In genomic region chr6:3723966-3724365, GRCh38 we compare ENCODE assay signal across 22 cellular contexts. TPM values are rescaled to one million over a fixed set of nuclear protein-coding genes. Genes with fewer than 3 reads are reported as not detected.
DNase-seq lines count a peak whose midpoint lies in the region; ATAC-seq and TF ChIP-seq lines count a peak whose summit lies in the region.
"Had no signal": no experiment of that assay in that cellular context is flagged by ENCODE, and none has a peak within 500 bp of the region (broad histone marks: within the 10 kb centered on the region; RNA-seq: fewer than 3 reads in every experiment).

No MANE protein-coding gene starts in this region.

- no peak overlapping the region for H3K4me2 ChIP-seq in osteoblast (ENCODE audit: insufficient read depth, low read length)

- no peak overlapping the region for H3K4me3 Mint-ChIP-seq in endodermal cell
- H3K4me3 Mint-ChIP-seq: activated CD8-positive, alpha-beta T cell treated with anti-CD3 and anti-CD28 coated beads for 36 hours; activated naive CD4-positive, alpha-beta T cell treated with anti-CD3 and anti-CD28 coated beads, Interleukin-2, amount 50 U/mL, for 24 hours; central memory CD8-positive, alpha-beta T cell; natural killer cell treated with Interleukin-12 subunit alpha and Interleukin-12 subunit beta and Interleukin-15 and Interleukin-18, amount 100 ng/mL, for 72 hours had no signal

- peaks cover 31% of the 10 kb centered on the region for H3K4me1 Mint-ChIP-seq in endodermal cell
- H3K4me1 Mint-ChIP-seq: activated naive CD4-positive, alpha-beta T cell treated with anti-CD3 and anti-CD28 coated beads, Interleukin-2, amount 50 U/mL, for 24 hours; central memory CD8-positive, alpha-beta T cell had no signal

- TF ChIP-seq CTCF in endodermal cell (conservative IDR thresholded peaks at IDR 0.05) (no peak), osteoblast (IDR thresholded peaks at IDR 0.05; ENCODE audit: extremely low read depth, low read depth, low read length) (no peak), omental fat pad (IDR thresholded peaks at IDR 0.05) (no peak), right lobe of liver (IDR thresholded peaks at IDR 0.05) (no peak)

- no peaks in the 10 kb centered on the region for H3K27me3 Mint-ChIP-seq in endodermal cell (ENCODE audit: insufficient read depth)
- H3K27me3 Mint-ChIP-seq: activated CD8-positive, alpha-beta T cell treated with anti-CD3 and anti-CD28 coated beads for 36 hours had no signal

- H3K4me1 ChIP-seq in endodermal cell (ENCODE audit: control insufficient read depth, insufficient read depth, low read length) (peaks cover 3% of the 10 kb centered on the region), osteoblast (ENCODE audit: insufficient read depth, low read length) (peaks cover 33% of the 10 kb centered on the region), right lobe of liver (no peaks in the 10 kb centered on the region)

- peaks cover 7% of the 10 kb centered on the region for H3K36me3 Mint-ChIP-seq in endodermal cell (ENCODE audit: low read depth)
- H3K36me3 Mint-ChIP-seq: activated naive CD4-positive, alpha-beta T cell treated with anti-CD3 and anti-CD28 coated beads, Interleukin-2, amount 50 U/mL, for 24 hours; natural killer cell treated with Interleukin-12 subunit alpha and Interleukin-12 subunit beta and Interleukin-15 and Interleukin-18, amount 100 ng/mL, for 72 hours had no signal

- H3K79me2 ChIP-seq in osteoblast (ENCODE audit: insufficient read depth, low read length), result peaks cover 77% of the 10 kb centered on the region

- ATAC-seq in left ventricle myocardium superior, result peak; percentile 3
- no peak for ATAC-seq in Right ventricle myocardium superior (ENCODE audit: poor library complexity)
- no peak for ATAC-seq in omental fat pad (ENCODE audit: low FRiP score)
- ATAC-seq in right lobe of liver, result no peak
- ATAC-seq: activated CD8-positive, alpha-beta T cell treated with anti-CD3 and anti-CD28 coated beads for 36 hours had no signal

- H3K36me3 ChIP-seq in endodermal cell (ENCODE audit: control insufficient read depth, insufficient read depth, low read length), result no peaks in the 10 kb centered on the region
- H3K36me3 ChIP-seq in osteoblast (ENCODE audit: insufficient read depth, low read length), result peaks cover 75% of the 10 kb centered on the region
- peaks cover 30% of the 10 kb centered on the region for H3K36me3 ChIP-seq in MG63
- H3K36me3 ChIP-seq in right lobe of liver, result peaks cover 5 to 68% (median 39%) of the 10 kb centered on the region in 4 donors

- WGBS in endodermal cell (ENCODE audit: insufficient coverage in 1 of 2, insufficient read length in 1 of 2), 2 experiments, result 94 to 95% methylated on average over 14 to 18 of the region's 18 CpGs
- WGBS in right lobe of liver (ENCODE audit: insufficient coverage, low coverage, low lambda C conversion rate, missing lambda C conversion rate), result 95% methylated on average over 10 of the region's 18 CpGs

- TF ChIP-seq POLR2A in right lobe of liver (IDR thresholded peaks at IDR 0.05), result no peak

- intact Hi-C loops in left ventricle myocardium superior (cut with micrococcal nuclease) (no loop called here), Right ventricle myocardium superior (cut with DNase I) (no loop called here), right lobe of liver (cut with DNase I) (no loop called here)

- H2AFZ ChIP-seq in osteoblast (ENCODE audit: low read length), result no peak overlapping the region

- H3K27me3 ChIP-seq in endodermal cell (ENCODE audit: control insufficient read depth, insufficient read depth, low read length, poor library complexity, severe bottlenecking) (no peaks in the 10 kb centered on the region), osteoblast (ENCODE audit: insufficient read depth, low read length) (no peaks in the 10 kb centered on the region), MG63 (no peaks in the 10 kb centered on the region), right lobe of liver (no peaks in the 10 kb centered on the region)

- no peak overlapping the region for H3K9ac ChIP-seq in endodermal cell (ENCODE audit: extremely low read depth, low read length, poor library complexity, severe bottlenecking)

- DNase-seq in left ventricle myocardium superior (no peak), Right ventricle myocardium superior (no peak), endodermal cell (no peak), osteoblast (ENCODE audit: insufficient read length, low spot score, missing footprints) (no peak), MG63 (no peak), omental fat pad (ENCODE audit: low spot score) (no peak), NCI-H1105 (lab: John Stamatoyannopoulos, UW) (no peak), right lobe of liver (no peak)
- DNase-seq: activated CD4-positive, alpha-beta T cell treated with anti-CD3 and anti-CD28 coated beads for 1 hour; activated CD8-positive, alpha-beta T cell treated with anti-CD3 and anti-CD28 coated beads for 36 hours; DMS53; NCI-H1436 treated with DMSO at 0.1 percent for 48 hours; NCI-H510A; stimulated activated naive CD4-positive, alpha-beta T cell treated with Interleukin-2 at 50 U/mL for 16 hours; T-helper 2 cell had no signal

- H3K27ac ChIP-seq in endodermal cell (ENCODE audit: low read depth, low read length) (peak overlapping the region; percentile 68), osteoblast (ENCODE audit: low read depth, low read length) (peak overlapping the region; percentile 40), right lobe of liver (no peak overlapping the region)
- H3K27ac ChIP-seq: epithelial cell of prostate had no signal

- H3K4me3 ChIP-seq in endodermal cell (ENCODE audit: low read length), result no peak overlapping the region
- no peak overlapping the region for H3K4me3 ChIP-seq in osteoblast (ENCODE audit: insufficient read depth, low read length)
- no peak overlapping the region for H3K4me3 ChIP-seq in MG63
- H3K4me3 ChIP-seq in right lobe of liver, result no peak overlapping the region

- H3K9me3 ChIP-seq in endodermal cell (ENCODE audit: control insufficient read depth, low read length), result peaks cover 7% of the 10 kb centered on the region
- no peaks in the 10 kb centered on the region for H3K9me3 ChIP-seq in osteoblast (ENCODE audit: low read depth, low read length)
- no peaks in the 10 kb centered on the region for H3K9me3 ChIP-seq in MG63
- H3K9me3 ChIP-seq in right lobe of liver, result no peaks in the 10 kb centered on the region

- H3K27ac Mint-ChIP-seq in endodermal cell, result no peak overlapping the region
- H3K27ac Mint-ChIP-seq: activated CD8-positive, alpha-beta T cell treated with anti-CD3 and anti-CD28 coated beads for 36 hours; activated naive CD4-positive, alpha-beta T cell treated with anti-CD3 and anti-CD28 coated beads, Interleukin-2, amount 50 U/mL, for 24 hours; activated T-helper 2 cell treated with anti-CD3 and anti-CD28 coated beads, Interferon-gamma antibody, Interleukin-2, Interleukin-4, amounts not matched to agents 10 μg/mL and 5 μg/mL and 100 μg/mL, durations not matched to agents 14 hours and 24 hours and 36 hours; natural killer cell treated with Interleukin-12 subunit alpha and Interleukin-12 subunit beta and Interleukin-15 and Interleukin-18, amount 100 ng/mL, for 72 hours; progenitor cell of endocrine pancreas had no signal

- peaks cover 9% of the 10 kb centered on the region for H3K9me3 Mint-ChIP-seq in endodermal cell
- H3K9me3 Mint-ChIP-seq: activated CD8-positive, alpha-beta T cell treated with anti-CD3 and anti-CD28 coated beads for 36 hours; activated naive CD4-positive, alpha-beta T cell treated with anti-CD3 and anti-CD28 coated beads, Interleukin-2, amount 50 U/mL, for 24 hours; activated T-helper 2 cell treated with anti-CD3 and anti-CD28 coated beads, Interferon-gamma antibody, Interleukin-2, Interleukin-4, amounts not matched to agents 10 μg/mL and 5 μg/mL and 100 μg/mL, durations not matched to agents 14 hours and 24 hours and 36 hours; central memory CD8-positive, alpha-beta T cell; natural killer cell treated with Interleukin-12 subunit alpha and Interleukin-12 subunit beta and Interleukin-15 and Interleukin-18, amount 100 ng/mL, for 72 hours had no signal

- H4K20me1 ChIP-seq in osteoblast (ENCODE audit: insufficient read depth, low read length), result peaks cover 60% of the 10 kb centered on the region

RNA-seq across cellular contexts. Expression of gene PXDC1, which starts 27.5 kb away (rescaled TPM):
- total RNA-seq in left ventricle myocardium superior (25.0 TPM), Right ventricle myocardium superior (24.3 TPM), endodermal cell (1 to 10 TPM; 3.3 to 4.6 TPM), osteoblast (144 and 161 TPM in 2 replicates), omental fat pad (100 to 1,000 TPM; 106 to 205 (median 122) TPM), right lobe of liver (100 to 1,000 TPM in 3 of 6 experiments, 10 to 100 TPM in 3; 50.5 to 250 (median 97.5) TPM)
- 8.0 TPM for polyA plus RNA-seq in endodermal cell (2013, experiment 1 of 2)
- 9.8 TPM for polyA plus RNA-seq in endodermal cell (2013, experiment 2 of 2)
- 67.9 and 71.9 TPM in 2 replicates for total RNA-seq in MG63 (2014; rRNA removed; shearing (Covaris generic); ENCODE audit: low replicate concordance)
- total RNA-seq: OCI-LY7 had no signal

Comparison
In these comparisons a context has a peak if more than half of its experiments do, and no peak if none do; other contexts are left out.
1. H3K27ac ChIP-seq: peak in endodermal cell (single experiment) and osteoblast (single experiment); none in right lobe of liver (0 of 3).